Comparison of ENCODE assay signal across 8 cellular contexts in the genomic region with DNA sequence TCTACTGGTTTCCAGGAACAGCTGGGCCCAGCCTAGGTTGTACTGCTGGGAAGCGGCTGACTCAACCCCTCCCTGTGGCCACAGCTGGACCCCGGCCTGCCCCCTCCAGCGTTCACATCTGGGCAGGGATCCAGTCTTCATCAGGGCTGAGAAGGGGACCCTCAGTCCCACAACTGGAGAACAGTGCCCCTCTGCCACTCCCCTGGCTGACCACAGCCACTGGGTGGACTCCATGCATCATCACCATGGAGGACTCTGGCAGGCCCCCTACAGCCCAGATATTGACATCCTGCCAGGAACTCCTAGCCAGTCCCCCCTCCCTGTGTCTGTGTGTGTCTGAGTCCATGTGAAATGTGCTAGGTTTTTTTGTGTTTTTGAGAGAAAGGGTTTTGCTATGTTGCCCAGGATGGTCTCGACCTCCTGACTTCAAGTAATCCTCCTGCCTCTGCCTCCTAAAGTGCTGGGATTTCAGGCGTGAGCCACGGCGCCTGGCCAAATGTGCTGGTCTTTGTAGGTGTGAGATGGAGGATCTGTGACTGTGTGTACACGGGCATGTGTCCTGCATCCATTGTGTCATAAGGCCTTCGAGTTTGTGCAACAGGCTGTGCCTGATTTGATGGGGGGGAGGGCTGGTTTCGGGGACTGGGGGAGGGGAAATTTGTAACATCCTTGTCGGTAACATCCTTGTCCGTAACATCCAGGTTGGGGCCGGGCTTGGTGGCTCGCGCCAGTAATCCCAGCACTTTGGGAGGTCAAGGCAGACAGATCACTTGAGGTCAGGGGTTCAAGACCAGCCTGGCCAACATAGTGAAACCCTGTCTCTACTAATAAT. TPM values are rescaled to one million over a fixed set of nuclear protein-coding genes. Genes with fewer than 3 reads are reported as not detected.
DNase-seq lines count a peak whose midpoint lies in the region; ATAC-seq, FAIRE-seq and TF ChIP-seq lines count a peak whose summit lies in the region.

No MANE protein-coding gene starts in this region.

- no peak for ATAC-seq in naive thymus-derived CD8-positive, alpha-beta T cell
- no peak for ATAC-seq in GM18868 (IDR thresholded peaks at IDR 0.05; ENCODE audit: unreplicated experiment)

- H3K4me3 ChIP-seq in AG10803 (ENCODE audit: low read length) (peak overlapping the region; percentile 80), SK-N-SH (ENCODE audit: low read depth in 2 of 2, low read length in 1 of 2) (peak overlapping the region in 1 of 2 experiments; percentile 52; a peak in 1 of 4 replicates)

- peak overlapping the region; percentile 51; the same call in 1 of the 2 replicates for H3K9ac ChIP-seq in SK-N-SH

- peaks cover 40% of the 10 kb centered on the region for H3F3A ChIP-seq in SK-N-SH (replicated peaks; ENCODE audit: insufficient read depth)

- H4K20me1 ChIP-seq in SK-N-SH (ENCODE audit: insufficient read depth) = no peaks in the 10 kb centered on the region

- TF ChIP-seq CTCF in AG10803 (conservative IDR thresholded peaks at IDR 0.05; ENCODE audit: low read length) = no peak
- TF ChIP-seq CTCF in SK-N-SH (IDR thresholded peaks at IDR 0.05) = peak; percentile 21; the same call in 1 of the 2 replicates
- no peak for TF ChIP-seq CTCF in endothelial cell (IDR thresholded peaks at IDR 0.05; ENCODE audit: unreplicated experiment)

- no peaks in the 10 kb centered on the region for H3K36me3 ChIP-seq in SK-N-SH (replicated peaks in 1 of 2; ENCODE audit: control insufficient read depth in 1 of 2, insufficient read depth in 2 of 2, low read length in 1 of 2)

- H3K27ac ChIP-seq in SK-N-SH (ENCODE audit: low read depth in 2 of 2, low read length in 1 of 2) = peak overlapping the region; percentile 90 to 98

- H3K9me3 ChIP-seq in SK-N-SH = no peaks in the 10 kb centered on the region

- peaks cover 19% of the 10 kb centered on the region for H3K4me1 Mint-ChIP-seq in endothelial cell (ENCODE audit: unreplicated experiment)
- peaks cover 20 to 51% (median 38%) of the 10 kb centered on the region in 4 donors for H3K4me1 Mint-ChIP-seq in naive thymus-derived CD8-positive, alpha-beta T cell

- CTCF ChIA-PET in SK-N-SH (lab: Yijun Ruan, JAX) = interaction anchor here (1.2 to 12.1 kb wide), 8 partner anchors 9 to 68 kb away, joined by 3 to 447 read pairs (median 22); partner anchors contain the start of genes JUNB, MAST1, PRDX2 and RNASEH2A

- 67% methylated on average over 12 of the region's 15 CpGs for WGBS in SK-N-SH (ENCODE audit: low lambda C conversion rate)

- peak; percentile 76 for DNase-seq in AG10803 (ENCODE audit: low read depth)
- no peak for DNase-seq in GM19239 (ENCODE audit: insufficient read length, low spot score)
- peak; percentile 76 for DNase-seq in SK-N-SH
- peak; percentile 54 for DNase-seq in endothelial cell (ENCODE audit: low spot score)
- DNase-seq in naive thymus-derived CD8-positive, alpha-beta T cell = no peak
- DNase-seq in superior temporal gyrus (ENCODE audit: extremely low spot score) = no peak
- DNase-seq in stimulated activated CD4-positive, alpha-beta T cell treated with anti-CD3 and anti-CD28 coated beads, Interleukin-4, amount 100 ng/mL, for 24 hours = no peak

- H3K4me3 Mint-ChIP-seq in endothelial cell (ENCODE audit: unreplicated experiment) = peak overlapping the region; percentile 65
- H3K4me3 Mint-ChIP-seq in naive thymus-derived CD8-positive, alpha-beta T cell = peak overlapping the region; percentile 33 to 86 (median 80)

- no peak for TF ChIP-seq EP300 in SK-N-SH (IDR thresholded peaks at IDR 0.05; ENCODE audit: borderline replicate concordance in 1 of 2, low read depth in 1 of 2, low read length in 1 of 2)

- peaks cover 29 to 51% of the 10 kb centered on the region in 2 experiments; a peak in 3 of 4 replicates for H3K4me1 ChIP-seq in SK-N-SH (ENCODE audit: control insufficient read depth in 1 of 2, insufficient read depth in 2 of 2, low read depth in 1 of 2, low read length in 1 of 2)

- no peaks in the 10 kb centered on the region for H3K9me3 Mint-ChIP-seq in endothelial cell (ENCODE audit: unreplicated experiment)
- H3K9me3 Mint-ChIP-seq in naive thymus-derived CD8-positive, alpha-beta T cell = no peaks in the 10 kb centered on the region

- peak; percentile 40 for TF ChIP-seq RAD21 in SK-N-SH (IDR thresholded peaks at IDR 0.05; ENCODE audit: low read length)

- peak overlapping the region; percentile 93 for H3K27ac Mint-ChIP-seq in endothelial cell (ENCODE audit: unreplicated experiment)
- H3K27ac Mint-ChIP-seq in naive thymus-derived CD8-positive, alpha-beta T cell = peak overlapping the region in 9 of 10 donors; percentile 57 to 97 (median 92)

- peaks cover 16% of the 10 kb centered on the region for H3K27me3 Mint-ChIP-seq in endothelial cell (ENCODE audit: unreplicated experiment)
- H3K27me3 Mint-ChIP-seq in naive thymus-derived CD8-positive, alpha-beta T cell = no peaks in the 10 kb centered on the region

- no peaks in the 10 kb centered on the region for H3K9me2 ChIP-seq in SK-N-SH

- H3K36me3 Mint-ChIP-seq in endothelial cell (ENCODE audit: low read depth, unreplicated experiment) = peaks cover 4% of the 10 kb centered on the region
- no peaks in the 10 kb centered on the region for H3K36me3 Mint-ChIP-seq in naive thymus-derived CD8-positive, alpha-beta T cell

- H3K27me3 ChIP-seq in SK-N-SH (ENCODE audit: insufficient read depth) = no peaks in the 10 kb centered on the region

- H3K79me2 ChIP-seq in SK-N-SH (ENCODE audit: insufficient read depth) = no peaks in the 10 kb centered on the region

- POLR2A ChIA-PET in SK-N-SH (lab: Yijun Ruan, JAX) = interaction anchor here (1.2 to 3.5 kb wide), 3 partner anchors 10 to 16 kb away, joined by 4 to 88 read pairs (median 22); partner anchors contain the start of gene JUNB
- POLR2A ChIA-PET in naive thymus-derived CD8-positive, alpha-beta T cell (lab: Charles Lee) = interaction anchor here (1.2 to 20.9 kb wide), 3 partner anchors 9 to 82 kb away, joined by 3 to 1021 read pairs (median 34); partner anchors contain the start of genes JUNB, PRDX2 and THSD8

- FAIRE-seq in GM19239 (lab: Jason Lieb, UNC) = peak; percentile 64

- peak overlapping the region; percentile 91; the same call in 1 of the 2 replicates for H3K4me2 ChIP-seq in SK-N-SH

- peak overlapping the region; percentile 80; the same call in 1 of the 2 replicates for H2AFZ ChIP-seq in SK-N-SH (ENCODE audit: low read depth)

TF ChIP-seq in SK-N-SH, 30 proteins besides CTCF, POLR2A, EP300 and RAD21 (continues in another document):
- no peak for TF ChIP-seq EZH2phosphoT487 (IDR thresholded peaks at IDR 0.05; ENCODE audit: borderline replicate concordance, low read depth)
- TF ChIP-seq CHD2 (IDR thresholded peaks at IDR 0.05; ENCODE audit: low read length, partially characterized antibody) = peak; percentile 8
- TF ChIP-seq MXI1 (IDR thresholded peaks at IDR 0.05; ENCODE audit: low read depth, low read length) = no peak
- TF ChIP-seq MAX (IDR thresholded peaks at IDR 0.05; ENCODE audit: low read depth) = no peak
- no peak for TF ChIP-seq USF2 (IDR thresholded peaks at IDR 0.05; ENCODE audit: borderline replicate concordance, low read depth, low read length)
- TF ChIP-seq TEAD4 (IDR thresholded peaks at IDR 0.05; ENCODE audit: borderline replicate concordance, insufficient read depth) = no peak
- TF ChIP-seq NFIC (IDR thresholded peaks at IDR 0.05; ENCODE audit: borderline replicate concordance) = peak; percentile 56; the same call in 1 of the 2 replicates

RNA-seq across cellular contexts. Expression of gene HOOK2, which starts 4.0 kb away (rescaled TPM):
- polyA plus RNA-seq in SK-N-SH (2012; rRNA removed) = 23.9 and 33.0 TPM in 2 replicates
- 11.7 and 19.1 TPM in 2 replicates for polyA plus RNA-seq in SK-N-SH (2012; cell fraction: cytosol; rRNA removed)
- polyA plus RNA-seq in SK-N-SH (2012; cell fraction: nucleus; rRNA removed) = 154 and 162 TPM in 2 replicates
- 30.3 TPM for total RNA-seq in endothelial cell (ENCODE audit: unreplicated experiment)
- total RNA-seq in naive thymus-derived CD8-positive, alpha-beta T cell = 10 to 100 TPM; 25.2 to 27.0 TPM
- polyA plus RNA-seq in naive thymus-derived CD8-positive, alpha-beta T cell = 1 to 10 TPM; 3.0 to 4.3 (median 3.2) TPM

RNA-seq across cellular contexts. Expression of gene JUNB, which starts 11.9 kb away (rescaled TPM):
- 165 and 224 TPM in 2 replicates for polyA plus RNA-seq in SK-N-SH (2012; rRNA removed)
- 80.7 and 113 TPM in 2 replicates for polyA plus RNA-seq in SK-N-SH (2012; cell fraction: cytosol; rRNA removed)
- polyA plus RNA-seq in SK-N-SH (2012; cell fraction: nucleus; rRNA removed) = 422 and 954 TPM in 2 replicates
- total RNA-seq in endothelial cell (ENCODE audit: unreplicated experiment) = 20.6 TPM
- 100 to 1,000 TPM in 1 of 2 experiments, 10 to 100 TPM in 1; 99.1 to 103 TPM for total RNA-seq in naive thymus-derived CD8-positive, alpha-beta T cell
- 1,000 to 10,000 TPM in 2 of 3 donors, 100 to 1,000 TPM in 1; 845 to 1,468 (median 1,203) TPM for polyA plus RNA-seq in naive thymus-derived CD8-positive, alpha-beta T cell

RNA-seq across cellular contexts. Expression of gene PRDX2, which starts 22.2 kb away (rescaled TPM):
- polyA plus RNA-seq in SK-N-SH (2012; rRNA removed) = 215 and 341 TPM in 2 replicates
- polyA plus RNA-seq in SK-N-SH (2012; cell fraction: cytosol; rRNA removed) = 167 and 232 TPM in 2 replicates
- 138 and 161 TPM in 2 replicates for polyA plus RNA-seq in SK-N-SH (2012; cell fraction: nucleus; rRNA removed)
- total RNA-seq in endothelial cell (ENCODE audit: unreplicated experiment) = 215 TPM
- total RNA-seq in naive thymus-derived CD8-positive, alpha-beta T cell = 100 to 1,000 TPM; 108 to 112 TPM
- polyA plus RNA-seq in naive thymus-derived CD8-positive, alpha-beta T cell = 100 to 1,000 TPM; 253 to 362 (median 333) TPM

RNA-seq across cellular contexts. Expression of gene THSD8, which starts 22.5 kb away (rescaled TPM):
- polyA plus RNA-seq in SK-N-SH (2012; rRNA removed) = not detected in 2 replicates
- 0.33 TPM in 1 of 2 replicates, not detected in the other for polyA plus RNA-seq in SK-N-SH (2012; cell fraction: cytosol; rRNA removed)
- polyA plus RNA-seq in SK-N-SH (2012; cell fraction: nucleus; rRNA removed) = 2.9 TPM in 1 of 2 replicates, not detected in the other
- 14.2 TPM for total RNA-seq in endothelial cell (ENCODE audit: unreplicated experiment)
- total RNA-seq in naive thymus-derived CD8-positive, alpha-beta T cell = 1 to 10 TPM in 1 of 2 experiments, not detected in 1; 1.1 TPM
- 1 to 10 TPM in 2 of 3 donors, under 1 TPM in 1; 0.96 to 3.1 (median 1.0) TPM for polyA plus RNA-seq in naive thymus-derived CD8-positive, alpha-beta T cell

RNA-seq across cellular contexts. Expression of gene RNASEH2A, which starts 27.0 kb away (rescaled TPM):
- polyA plus RNA-seq in SK-N-SH (2012; rRNA removed) = 35.2 and 48.1 TPM in 2 replicates
- polyA plus RNA-seq in SK-N-SH (2012; cell fraction: cytosol; rRNA removed) = 29.8 and 35.8 TPM in 2 replicates
- 33.6 and 59.2 TPM in 2 replicates for polyA plus RNA-seq in SK-N-SH (2012; cell fraction: nucleus; rRNA removed)
- 26.9 TPM for total RNA-seq in endothelial cell (ENCODE audit: unreplicated experiment)
- 10 to 100 TPM; 12.1 to 12.9 TPM for total RNA-seq in naive thymus-derived CD8-positive, alpha-beta T cell
- polyA plus RNA-seq in naive thymus-derived CD8-positive, alpha-beta T cell = 10 to 100 TPM; 16.3 to 22.6 (median 21.9) TPM

Comparison
In these comparisons a context has a peak if more than half of its experiments do, and no peak if none do; other contexts are left out.
1. DNase-seq: peak in AG10803 (single experiment), SK-N-SH (single experiment) and endothelial cell (single experiment); none in GM19239 (single experiment), naive thymus-derived CD8-positive, alpha-beta T cell (0 of 10), superior temporal gyrus (single experiment) and stimulated activated CD4-positive, alpha-beta T cell treated with anti-CD3 and anti-CD28 coated beads, Interleukin-4, amount 100 ng/mL, for 24 hours (single experiment).